19 cellular contexts compared by ENCODE assay signal in genomic region chr18:45175505-45175904, GRCh38.
"Had no signal": no experiment of that assay in that cellular context is flagged by ENCODE, and none has a peak within 500 bp of the region (broad histone marks: within the 10 kb centered on the region; RNA-seq: fewer than 3 reads in every experiment).

No MANE protein-coding gene starts in this region.

- ATAC-seq: foreskin keratinocyte; left cardiac atrium; left ventricle myocardium superior; sciatic nerve; stimulated activated memory B cell treated with anti-CD40 and anti-IgM and Interleukin-4, amounts not matched to agents 10 μg/mL and 1 μg/mL and 100 μg/mL, for 72 hours had no signal

- DNase-seq: erythroblast; foreskin keratinocyte; kidney; left cardiac atrium; left ventricle myocardium superior; mesendoderm; naive B cell; nephron progenitor cell; psoas muscle; spleen; stimulated activated CD4-positive, alpha-beta T cell treated with anti-CD3 and anti-CD28 coated beads, Interleukin-15, amount 100 ng/mL, for 24 hours; stimulated activated CD4-positive, alpha-beta T cell treated with anti-CD3 and anti-CD28 coated beads, Interleukin-1b, Interleukin-23, amount 100 ng/mL, for 48 hours; stimulated activated CD4-positive, alpha-beta T cell treated with anti-CD3 and anti-CD28 coated beads, Interleukin-4, amount 100 ng/mL, for 24 hours; tibial artery; upper lobe of left lung; uterus had no signal

- H3K4me3 ChIP-seq: lung, psoas muscle, spleen, tibial artery, upper lobe of left lung, uterus had no signal
